Comparison of ENCODE assay signal across 16 cellular contexts in the genomic region with DNA sequence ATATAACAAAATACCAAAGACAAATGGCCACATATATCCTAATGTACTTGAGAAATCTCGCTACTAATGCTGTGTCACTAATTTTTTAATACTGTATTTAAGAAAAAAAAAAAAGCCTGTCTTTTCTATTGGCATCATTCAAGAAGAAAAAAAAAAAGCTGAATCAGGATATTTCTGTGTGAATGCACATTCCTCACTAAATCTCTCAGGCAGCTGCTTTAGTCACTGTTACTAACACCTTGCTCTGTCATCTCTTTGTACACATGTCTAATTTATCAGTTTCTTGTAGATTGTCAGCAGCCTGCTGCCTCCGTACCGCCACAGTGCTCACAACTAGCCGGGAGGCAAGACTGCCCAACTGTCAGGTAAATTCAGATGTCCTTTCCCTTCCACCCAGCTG.
"Had no signal": no experiment of that assay in that cellular context is flagged by ENCODE, and none has a peak within 500 bp of the region (broad histone marks: within the 10 kb centered on the region; RNA-seq: fewer than 3 reads in every experiment).

No MANE protein-coding gene starts in this region.

- DNase-seq: activated CD4-positive, alpha-beta memory T cell treated with anti-CD3 and anti-CD28 coated beads, Interleukin-2, amount 10 ng/mL, durations not matched to agents 7 days and 5 days; activated CD4-positive, alpha-beta T cell treated with anti-CD3 and anti-CD28 coated beads for 36 hours; activated gamma-delta T cell treated with Interleukin-2 at 50 U/mL for 16 hours; activated naive CD8-positive, alpha-beta T cell treated with anti-CD3 and anti-CD28 coated beads for 36 hours; activated T-cell treated with anti-CD3 and anti-CD28 coated beads, Interleukin-2, amount 50 U/mL, for 72 hours; anterior cingulate cortex; left colon; natural killer cell; stimulated activated CD4-positive, alpha-beta T cell treated with anti-CD3 and anti-CD28 coated beads, Interleukin-15, amount 100 ng/mL, for 24 hours; stimulated activated CD4-positive, alpha-beta T cell treated with anti-CD3 and anti-CD28 coated beads, Interleukin-4, amount 100 ng/mL, for 24 hours; T-helper 9 cell; tibial artery had no signal

- H3K36me3 ChIP-seq: gastroesophageal sphincter, SJSA1 had no signal

- H3K27ac ChIP-seq: epithelial cell of prostate, gastroesophageal sphincter, SJSA1, tibial artery had no signal

- H3K9me3 ChIP-seq: gastroesophageal sphincter, SJSA1, tibial artery had no signal

- H3K36me3 Mint-ChIP-seq: activated naive CD8-positive, alpha-beta T cell treated with anti-CD3 and anti-CD28 coated beads for 36 hours; natural killer cell had no signal

- FAIRE-seq: bronchial epithelial cell had no signal

- H3K27me3 Mint-ChIP-seq: activated CD4-positive, alpha-beta memory T cell treated with anti-CD3 and anti-CD28 coated beads, Interleukin-2, amount 10 ng/mL, durations not matched to agents 7 days and 5 days; activated CD4-positive, alpha-beta T cell treated with anti-CD3 and anti-CD28 coated beads for 36 hours; activated naive CD8-positive, alpha-beta T cell treated with anti-CD3 and anti-CD28 coated beads for 36 hours had no signal

- H3K4me3 ChIP-seq: gastroesophageal sphincter, SJSA1, tibial artery had no signal

- H3K27ac Mint-ChIP-seq: activated CD4-positive, alpha-beta memory T cell treated with anti-CD3 and anti-CD28 coated beads, Interleukin-2, amount 10 ng/mL, durations not matched to agents 7 days and 5 days; activated CD4-positive, alpha-beta T cell treated with anti-CD3 and anti-CD28 coated beads for 36 hours; activated naive CD8-positive, alpha-beta T cell treated with anti-CD3 and anti-CD28 coated beads for 36 hours; activated T-cell treated with anti-CD3 and anti-CD28 coated beads, Interleukin-2, amount 50 U/mL, for 72 hours; natural killer cell had no signal

- H3K4me1 ChIP-seq: gastroesophageal sphincter, tibial artery had no signal

- H3K9me3 Mint-ChIP-seq: activated CD4-positive, alpha-beta memory T cell treated with anti-CD3 and anti-CD28 coated beads, Interleukin-2, amount 10 ng/mL, durations not matched to agents 7 days and 5 days; activated naive CD8-positive, alpha-beta T cell treated with anti-CD3 and anti-CD28 coated beads for 36 hours; activated T-cell treated with anti-CD3 and anti-CD28 coated beads, Interleukin-2, amount 50 U/mL, for 72 hours; natural killer cell had no signal

- H3K4me1 Mint-ChIP-seq: activated CD4-positive, alpha-beta memory T cell treated with anti-CD3 and anti-CD28 coated beads, Interleukin-2, amount 10 ng/mL, durations not matched to agents 7 days and 5 days; activated CD4-positive, alpha-beta T cell treated with anti-CD3 and anti-CD28 coated beads for 36 hours; activated naive CD8-positive, alpha-beta T cell treated with anti-CD3 and anti-CD28 coated beads for 36 hours; natural killer cell had no signal

- H3K4me3 Mint-ChIP-seq: activated CD4-positive, alpha-beta memory T cell treated with anti-CD3 and anti-CD28 coated beads, Interleukin-2, amount 10 ng/mL, durations not matched to agents 7 days and 5 days; activated CD4-positive, alpha-beta T cell treated with anti-CD3 and anti-CD28 coated beads for 36 hours; activated naive CD8-positive, alpha-beta T cell treated with anti-CD3 and anti-CD28 coated beads for 36 hours; activated T-cell treated with anti-CD3 and anti-CD28 coated beads, Interleukin-2, amount 50 U/mL, for 72 hours; natural killer cell had no signal
